8 cellular contexts compared by ENCODE assay signal in genomic region chr15:38454687-38455071, GRCh38. TPM values are rescaled to one million over a fixed set of nuclear protein-coding genes. Genes with fewer than 3 reads are reported as not detected.
A peak's percentile ranks its signal among the peaks of the same experiment; 100 is the strongest.
DNase-seq lines count a peak whose midpoint lies in the region; ATAC-seq and TF ChIP-seq lines count a peak whose summit lies in the region.

No MANE protein-coding gene starts in this region.

- no peak for TF ChIP-seq CTCF in body of pancreas (IDR thresholded peaks at IDR 0.05)
- TF ChIP-seq CTCF in right lobe of liver (IDR thresholded peaks at IDR 0.05), result no peak
- no peak for TF ChIP-seq CTCF in upper lobe of right lung (IDR thresholded peaks at IDR 0.05)

- ATAC-seq in HG03432 (IDR thresholded peaks at IDR 0.05; ENCODE audit: unreplicated experiment), result peak; percentile 11
- ATAC-seq in body of pancreas, result no peak
- peak in 3 of 4 donors; percentile 17 to 20 (median 20) for ATAC-seq in right lobe of liver
- ATAC-seq in upper lobe of right lung, result no peak
- no peak for ATAC-seq in GM21723 (IDR thresholded peaks at IDR 0.05; ENCODE audit: unreplicated experiment)
- no peak for ATAC-seq in GM21786 (IDR thresholded peaks at IDR 0.05; ENCODE audit: unreplicated experiment)
- ATAC-seq in GM21576 (IDR thresholded peaks at IDR 0.05; ENCODE audit: unreplicated experiment), result no peak

- peak overlapping the region; percentile 71 to 82 for H3K4me3 ChIP-seq in body of pancreas
- H3K4me3 ChIP-seq in right lobe of liver, result peak overlapping the region; percentile 80 to 81 (median 80)
- H3K4me3 ChIP-seq in upper lobe of right lung, result peak overlapping the region; percentile 84

- H3K9me3 ChIP-seq in body of pancreas, result no peaks in the 10 kb centered on the region
- H3K9me3 ChIP-seq in right lobe of liver, result no peaks in the 10 kb centered on the region
- H3K9me3 ChIP-seq in upper lobe of right lung, result no peaks in the 10 kb centered on the region

- DNase-seq in Ammon's horn (ENCODE audit: low spot score) (peak; percentile 29), body of pancreas (peak in 1 of 4 donors; percentile 28), right lobe of liver (no peak), upper lobe of right lung (no peak)

- H3K4me1 ChIP-seq in body of pancreas (peaks cover 12% of the 10 kb centered on the region), right lobe of liver (peaks cover 0 to 13% (median 8%) of the 10 kb centered on the region in 4 donors), upper lobe of right lung (peaks cover 19% of the 10 kb centered on the region)

- H3K36me3 ChIP-seq in body of pancreas (replicated peaks in 1 of 2; ENCODE audit: insufficient read depth in 1 of 2, low read depth in 2 of 2) (no peaks in the 10 kb centered on the region), right lobe of liver (no peaks in the 10 kb centered on the region), upper lobe of right lung (no peaks in the 10 kb centered on the region)

- TF ChIP-seq POLR2A in body of pancreas (IDR thresholded peaks at IDR 0.05), result no peak
- TF ChIP-seq POLR2A in right lobe of liver (IDR thresholded peaks at IDR 0.05), result no peak

- 0% methylated on average over 12 of the region's 12 CpGs for WGBS in body of pancreas, 2 donors
- WGBS in right lobe of liver (ENCODE audit: insufficient coverage, low coverage, low lambda C conversion rate, missing lambda C conversion rate), result under 1% methylated on average over 12 of the region's 12 CpGs

- intact Hi-C loops in body of pancreas (cut with DNase I), result no loop called here
- intact Hi-C loops in right lobe of liver (cut with DNase I), result no loop called here
- intact Hi-C loops in upper lobe of right lung (cut with DNase I), result no loop called here

- H3K27me3 ChIP-seq in body of pancreas, result no peaks in the 10 kb centered on the region
- H3K27me3 ChIP-seq in right lobe of liver, result no peaks in the 10 kb centered on the region
- no peaks in the 10 kb centered on the region for H3K27me3 ChIP-seq in upper lobe of right lung

- H3K27ac ChIP-seq in body of pancreas (peak overlapping the region; percentile 90 to 94 (median 93)), right lobe of liver (peak overlapping the region; percentile 82 to 92 (median 87)), upper lobe of right lung (peak overlapping the region; percentile 90)

RNA-seq across cellular contexts. Expression of gene FAM98B, which starts 0.8 kb away (rescaled TPM):
- 1 to 10 TPM; 7.9 to 8.6 TPM for total RNA-seq in body of pancreas
- 1 to 10 TPM; 2.6 to 7.6 (median 5.5) TPM for total RNA-seq in right lobe of liver
- total RNA-seq in upper lobe of right lung, result 24.8 TPM

Comparison
In these comparisons a context has a peak if more than half of its experiments do, and no peak if none do; other contexts are left out.
1. ATAC-seq: peak in HG03432 (single experiment) and right lobe of liver (3 of 4); none in body of pancreas (single experiment), upper lobe of right lung (single experiment), GM21723 (single experiment), GM21786 (single experiment) and GM21576 (single experiment).
2. Peak in every context shown above with its lines, with median percentiles within 50 percentile points of each other: H3K27ac ChIP-seq and H3K4me3 ChIP-seq.